Comparison of ENCODE assay signal across 8 cellular contexts in genomic region chr15:90101969-90102890, GRCh38. TPM values are rescaled to one million over a fixed set of nuclear protein-coding genes. Genes with fewer than 3 reads are reported as not detected.
DNase-seq lines count a peak whose midpoint lies in the region; ATAC-seq and TF ChIP-seq lines count a peak whose summit lies in the region.

Gene IDH2 (minus strand): TSS chr15:90102468. CDS start chr15:90102390, 78 bp downstream.

- TF ChIP-seq CTCF in GM12865 (IDR thresholded peaks at IDR 0.05; ENCODE audit: insufficient read depth, low read depth, low read length, missing control alignments): no peak
- peak; percentile 8 for TF ChIP-seq CTCF in progenitor cell of endocrine pancreas (IDR thresholded peaks at IDR 0.05; ENCODE audit: unreplicated experiment)
- no peak for TF ChIP-seq CTCF in vagina (IDR thresholded peaks at IDR 0.05)

- CTCF ChIA-PET in HEK293T (lab: Yijun Ruan, JAX): interaction anchor here (0.6 to 1.4 kb wide), 5 partner anchors 11 to 119 kb away, joined by 3 to 4 read pairs (median 3); no protein-coding TSS in a partner anchor

- H3K4me3 ChIP-seq in GM12865 (ENCODE audit: low read depth, low read length) (peak within 1 kb of the TSS; percentile 76), vagina (peak within 1 kb of the TSS; percentile 87 to 92)

- TF ChIP-seq POLR2A in vagina (IDR thresholded peaks at IDR 0.05): peak in 1 of 2 donors; percentile 89

- H3K9me3 ChIP-seq in T-helper 17 cell (ENCODE audit: control insufficient read depth, low read length, poor library complexity, severe bottlenecking) (no peaks in the 10 kb centered on the region), vagina (no peaks in the 10 kb centered on the region)

- H3K27ac Mint-ChIP-seq in T-helper 17 cell: peak within 1 kb of the TSS; percentile 98
- H3K27ac Mint-ChIP-seq in progenitor cell of endocrine pancreas: peak within 1 kb of the TSS; percentile 94

- H3K9me3 Mint-ChIP-seq in progenitor cell of endocrine pancreas (ENCODE audit: low read depth): no peaks in the 10 kb centered on the region

- no peaks in the 10 kb centered on the region for H3K36me3 ChIP-seq in vagina

- peak; percentile 87 for DNase-seq in GM12865 (ENCODE audit: low read depth)
- DNase-seq in HEK293T (ENCODE audit: extremely low spot score): peak; percentile 96
- peak; percentile 79 for DNase-seq in NAMALWA (ENCODE audit: low spot score)
- peak; percentile 57 to 76 (median 68) for DNase-seq in T-helper 17 cell
- DNase-seq in anterior cingulate cortex (lab: John Stamatoyannopoulos, UW): peak in 56 of 58 donors; percentile 23 to 91 (median 74)
- peak; percentile 93 for DNase-seq in left ventricle myocardium superior
- peak; percentile 72 for DNase-seq in progenitor cell of endocrine pancreas (ENCODE audit: low spot score, unreplicated experiment)
- DNase-seq in vagina (ENCODE audit: extremely low spot score in 2 of 2): no peak

- peak within 1 kb of the TSS; percentile 88 for H3K4me3 Mint-ChIP-seq in T-helper 17 cell
- H3K4me3 Mint-ChIP-seq in progenitor cell of endocrine pancreas (ENCODE audit: low read depth): peak within 1 kb of the TSS; percentile 84

- H3K4me1 Mint-ChIP-seq in T-helper 17 cell (peaks cover 43% of the 10 kb centered on the region), progenitor cell of endocrine pancreas (ENCODE audit: low read depth) (peaks cover 47% of the 10 kb centered on the region)

- intact Hi-C loops in left ventricle myocardium superior (cut with micrococcal nuclease): no loop called here
- intact Hi-C loops in vagina (cut with DNase I): no loop called here

- no peaks in the 10 kb centered on the region for H3K27me3 ChIP-seq in vagina

- no peaks in the 10 kb centered on the region for H3K27me3 Mint-ChIP-seq in T-helper 17 cell
- peaks cover 10% of the 10 kb centered on the region for H3K27me3 Mint-ChIP-seq in progenitor cell of endocrine pancreas

- H3K36me3 Mint-ChIP-seq in T-helper 17 cell (ENCODE audit: low read depth): no peaks in the 10 kb centered on the region
- H3K36me3 Mint-ChIP-seq in progenitor cell of endocrine pancreas (ENCODE audit: insufficient read depth): peaks cover 4% of the 10 kb centered on the region

- ATAC-seq in T-helper 17 cell (peak; percentile 81), left ventricle myocardium superior (peak; percentile 80)

- H3K27ac ChIP-seq in vagina: peak within 1 kb of the TSS; percentile 97

- H3K4me1 ChIP-seq in vagina: peaks cover 65% of the 10 kb centered on the region

- POLR2A ChIA-PET in HEK293T (lab: Yijun Ruan, JAX): interaction anchor here (0.7 to 1.9 kb wide), 17 partner anchors 9 to 341 kb away, joined by 3 to 8 read pairs (median 4); partner anchors contain the start of genes AP3S2, ARPIN, CIB1 and GDPGP1

TF ChIP-seq in HEK293T, 16 proteins besides CTCF, POLR2A, EP300 and RAD21:
- TF ChIP-seq ARNT (IDR thresholded peaks at IDR 0.05) (no peak; the same call in 1 of the 2 replicates), PKNOX1 (IDR thresholded peaks at IDR 0.05) (no peak), ZNF384 (IDR thresholded peaks at IDR 0.05) (no peak), LEF1 (IDR thresholded peaks at IDR 0.05; ENCODE audit: borderline replicate concordance) (peak; percentile 50; the same call in 1 of the 2 replicates), TARDBP (IDR thresholded peaks at IDR 0.05) (no peak), FOXA1 (IDR thresholded peaks at IDR 0.05) (no peak), HDGF (IDR thresholded peaks at IDR 0.05; ENCODE audit: borderline replicate concordance) (no peak), FOXM1 (IDR thresholded peaks at IDR 0.05; ENCODE audit: borderline replicate concordance) (peak; percentile 55; the same call in 1 of the 2 replicates), BHLHE40 (IDR thresholded peaks at IDR 0.05; ENCODE audit: borderline replicate concordance) (no peak), L3MBTL2 (conservative IDR thresholded peaks at IDR 0.05) (no peak)

RNA-seq across cellular contexts. Expression of gene IDH2, which starts in this region (rescaled TPM):
- total RNA-seq in T-helper 17 cell (10 to 100 TPM; 45.0 to 48.8 TPM), left ventricle myocardium superior (1,172 TPM), progenitor cell of endocrine pancreas (149 and 164 TPM in 2 replicates), vagina (39.3 TPM)

Comparison
In these comparisons a context has a peak if more than half of its experiments do, and no peak if none do; other contexts are left out.
1. DNase-seq: peak in GM12865 (single experiment), HEK293T (single experiment), NAMALWA (single experiment), T-helper 17 cell (3 of 3), anterior cingulate cortex (56 of 58), left ventricle myocardium superior (single experiment) and progenitor cell of endocrine pancreas (single experiment); none in vagina (0 of 2).